In genomic region chr5:177591690-177592009, GRCh38 we compare ENCODE assay signal across 8 cellular contexts. TPM values are rescaled to one million over a fixed set of nuclear protein-coding genes. Genes with fewer than 3 reads are reported as not detected.
DNase-seq lines count a peak whose midpoint lies in the region; TF ChIP-seq lines count a peak whose summit lies in the region.

No MANE protein-coding gene starts in this region.

- no peaks in the 10 kb centered on the region for H3K9me3 ChIP-seq in testis

- 9 to 12% methylated on average over 8 of the region's 8 CpGs for WGBS in testis, 2 donors

- no peak for TF ChIP-seq POLR2A in testis (IDR thresholded peaks at IDR 0.05)

- peak overlapping the region; percentile 99 for H3K27ac Mint-ChIP-seq in activated T-cell treated with anti-CD3 and anti-CD28 coated beads, Interleukin-2, amount 50 U/mL, for 24 hours
- peak overlapping the region; percentile 80 for H3K27ac Mint-ChIP-seq in activated T-helper 2 cell treated with anti-CD3 and anti-CD28 coated beads, Interferon-gamma antibody, Interleukin-2, Interleukin-4, amounts not matched to agents 10 μg/mL and 5 μg/mL and 100 μg/mL, durations not matched to agents 14 hours and 24 hours and 36 hours

- H3K4me1 ChIP-seq in testis, result peaks cover 14% of the 10 kb centered on the region

- no peaks in the 10 kb centered on the region for H3K9me3 Mint-ChIP-seq in activated T-cell treated with anti-CD3 and anti-CD28 coated beads, Interleukin-2, amount 50 U/mL, for 24 hours
- H3K9me3 Mint-ChIP-seq in activated T-helper 2 cell treated with anti-CD3 and anti-CD28 coated beads, Interferon-gamma antibody, Interleukin-2, Interleukin-4, amounts not matched to agents 10 μg/mL and 5 μg/mL and 100 μg/mL, durations not matched to agents 14 hours and 24 hours and 36 hours, result no peaks in the 10 kb centered on the region

- H3K27me3 ChIP-seq in kidney epithelial cell (ENCODE audit: control insufficient read depth, insufficient read depth, low read length) (peaks cover 7% of the 10 kb centered on the region), testis (no peaks in the 10 kb centered on the region)

- H3K36me3 ChIP-seq in kidney epithelial cell (ENCODE audit: control insufficient read depth, insufficient read depth, low read length) (peaks cover 1% of the 10 kb centered on the region), testis (ENCODE audit: low read depth, missing control alignments) (no peaks in the 10 kb centered on the region)

- no peak for DNase-seq in activated T-cell treated with anti-CD3 and anti-CD28 coated beads, Interleukin-2, amount 50 U/mL, for 24 hours
- no peak for DNase-seq in activated T-cell treated with anti-CD3 and anti-CD28 coated beads, Interleukin-2, amount 50 U/mL, for 48 hours
- DNase-seq in activated T-helper 2 cell treated with anti-CD3 and anti-CD28 coated beads, Interferon-gamma antibody, Interleukin-2, Interleukin-4, amounts not matched to agents 10 μg/mL and 5 μg/mL and 100 μg/mL, durations not matched to agents 14 hours and 24 hours and 36 hours (ENCODE audit: low spot score), result no peak
- DNase-seq in kidney epithelial cell (ENCODE audit: low read depth) (no peak), testis (no peak), UCSD-AML1 (lab: John Stamatoyannopoulos, UW; ENCODE audit: unreplicated experiment) (no peak), HK-2 (ENCODE audit: unreplicated experiment) (no peak), NOMO-1 treated with dmso at 0.1 percent for 144 hours (lab: John Stamatoyannopoulos, UW; ENCODE audit: unreplicated experiment) (no peak)

- peak overlapping the region; percentile 81 to 86 for H3K27ac ChIP-seq in testis

- H3K4me1 Mint-ChIP-seq in activated T-cell treated with anti-CD3 and anti-CD28 coated beads, Interleukin-2, amount 50 U/mL, for 24 hours (ENCODE audit: low read depth), result peaks cover 35% of the 10 kb centered on the region
- peaks cover 18% of the 10 kb centered on the region for H3K4me1 Mint-ChIP-seq in activated T-helper 2 cell treated with anti-CD3 and anti-CD28 coated beads, Interferon-gamma antibody, Interleukin-2, Interleukin-4, amounts not matched to agents 10 μg/mL and 5 μg/mL and 100 μg/mL, durations not matched to agents 14 hours and 24 hours and 36 hours (ENCODE audit: low read depth)

- H3K4me3 Mint-ChIP-seq in activated T-cell treated with anti-CD3 and anti-CD28 coated beads, Interleukin-2, amount 50 U/mL, for 24 hours, result peak overlapping the region; percentile 95
- H3K4me3 Mint-ChIP-seq in activated T-helper 2 cell treated with anti-CD3 and anti-CD28 coated beads, Interferon-gamma antibody, Interleukin-2, Interleukin-4, amounts not matched to agents 10 μg/mL and 5 μg/mL and 100 μg/mL, durations not matched to agents 14 hours and 24 hours and 36 hours (ENCODE audit: low read depth), result peak overlapping the region; percentile 98

- peaks cover 46% of the 10 kb centered on the region for H3K36me3 Mint-ChIP-seq in activated T-cell treated with anti-CD3 and anti-CD28 coated beads, Interleukin-2, amount 50 U/mL, for 24 hours (ENCODE audit: low read depth)
- H3K36me3 Mint-ChIP-seq in activated T-helper 2 cell treated with anti-CD3 and anti-CD28 coated beads, Interferon-gamma antibody, Interleukin-2, Interleukin-4, amounts not matched to agents 10 μg/mL and 5 μg/mL and 100 μg/mL, durations not matched to agents 14 hours and 24 hours and 36 hours (ENCODE audit: low read depth), result peaks cover 45% of the 10 kb centered on the region

- TF ChIP-seq CTCF in kidney epithelial cell (IDR thresholded peaks at IDR 0.05; ENCODE audit: insufficient read depth, low read length, poor library complexity, severe bottlenecking), result no peak
- no peak for TF ChIP-seq CTCF in testis (IDR thresholded peaks at IDR 0.05)

- peak overlapping the region; percentile 98 for H3K4me3 ChIP-seq in kidney epithelial cell (ENCODE audit: low read depth, low read length)
- peak overlapping the region; percentile 97 to 98 for H3K4me3 ChIP-seq in testis

- peaks cover 20% of the 10 kb centered on the region for H3K27me3 Mint-ChIP-seq in activated T-cell treated with anti-CD3 and anti-CD28 coated beads, Interleukin-2, amount 50 U/mL, for 24 hours
- H3K27me3 Mint-ChIP-seq in activated T-helper 2 cell treated with anti-CD3 and anti-CD28 coated beads, Interferon-gamma antibody, Interleukin-2, Interleukin-4, amounts not matched to agents 10 μg/mL and 5 μg/mL and 100 μg/mL, durations not matched to agents 14 hours and 24 hours and 36 hours (ENCODE audit: low read depth), result peaks cover 21% of the 10 kb centered on the region

- intact Hi-C loops in activated T-helper 2 cell treated with anti-CD3 and anti-CD28 coated beads, Interferon-gamma antibody, Interleukin-2, Interleukin-4, amounts not matched to agents 10 μg/mL and 5 μg/mL and 100 μg/mL, durations not matched to agents 14 hours and 24 hours and 36 hours (cut with micrococcal nuclease), result loop anchor here (1.0 to 10.0 kb wide), 3 partner anchors 9 to 613 kb away; partner anchors contain the start of genes B4GALT7, FAM193B and HNRNPAB
- intact Hi-C loops in testis (cut with DNase I; ENCODE audit: low total_unique reads), result no loop called here

RNA-seq across cellular contexts. Expression of gene TMED9, which starts 0.4 kb away (rescaled TPM):
- 174 and 175 TPM in 2 replicates for total RNA-seq in activated T-helper 2 cell treated with anti-CD3 and anti-CD28 coated beads, Interferon-gamma antibody, Interleukin-2, Interleukin-4, amounts not matched to agents 10 μg/mL and 5 μg/mL and 100 μg/mL, durations not matched to agents 14 hours and 24 hours and 36 hours
- 163 and 175 TPM in 2 replicates for total RNA-seq in kidney epithelial cell
- total RNA-seq in testis, result 100 to 1,000 TPM; 122 to 128 TPM
- 140 TPM for polyA plus RNA-seq in testis (ENCODE audit: insufficient read depth, low read depth, low replicate concordance)

RNA-seq across cellular contexts. Expression of gene B4GALT7, which starts 8.3 kb away (rescaled TPM):
- 20.9 and 22.1 TPM in 2 replicates for total RNA-seq in activated T-helper 2 cell treated with anti-CD3 and anti-CD28 coated beads, Interferon-gamma antibody, Interleukin-2, Interleukin-4, amounts not matched to agents 10 μg/mL and 5 μg/mL and 100 μg/mL, durations not matched to agents 14 hours and 24 hours and 36 hours
- total RNA-seq in kidney epithelial cell (40.7 and 46.5 TPM in 2 replicates), testis (10 to 100 TPM; 49.9 to 55.7 TPM)
- 39.9 TPM for polyA plus RNA-seq in testis (ENCODE audit: insufficient read depth, low read depth, low replicate concordance)

RNA-seq across cellular contexts. Expression of gene FAM193B, which starts 37.3 kb away (rescaled TPM):
- total RNA-seq in activated T-helper 2 cell treated with anti-CD3 and anti-CD28 coated beads, Interferon-gamma antibody, Interleukin-2, Interleukin-4, amounts not matched to agents 10 μg/mL and 5 μg/mL and 100 μg/mL, durations not matched to agents 14 hours and 24 hours and 36 hours, result 75.8 and 81.0 TPM in 2 replicates
- total RNA-seq in kidney epithelial cell, result 21.9 and 29.5 TPM in 2 replicates
- total RNA-seq in testis, result 100 to 1,000 TPM; 111 to 157 TPM
- polyA plus RNA-seq in testis (ENCODE audit: insufficient read depth, low read depth, low replicate concordance), result 81.3 TPM
